ENCODE assay signal across 30 cellular contexts in the genomic region with DNA sequence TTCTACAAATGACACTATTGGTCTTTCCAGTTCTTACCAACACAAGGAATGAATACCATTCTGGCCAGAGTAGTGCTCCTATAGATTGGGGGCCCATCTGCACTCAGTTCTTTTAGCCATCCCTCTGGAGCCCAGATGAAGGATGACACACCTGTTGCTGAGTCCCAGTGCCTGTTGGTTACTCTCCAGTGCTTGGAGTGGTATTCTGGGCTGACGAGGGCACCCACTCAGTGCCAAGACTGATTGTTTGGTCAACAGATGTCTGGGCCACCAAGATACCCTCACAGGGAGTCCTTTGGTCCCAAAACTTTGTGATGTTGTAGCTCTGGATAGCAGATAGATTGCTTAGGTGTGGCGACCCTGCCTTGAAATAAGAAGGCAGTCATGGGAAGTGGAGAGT. TPM values are rescaled to one million over a fixed set of nuclear protein-coding genes. Genes with fewer than 3 reads are reported as not detected.
"Had no signal": no experiment of that assay in that cellular context is flagged by ENCODE, and none has a peak within 500 bp of the region (broad histone marks: within the 10 kb centered on the region; RNA-seq: fewer than 3 reads in every experiment).

No MANE protein-coding gene starts in this region.

- H3K9me3 Mint-ChIP-seq: activated CD4-positive, alpha-beta memory T cell treated with anti-CD3 and anti-CD28 coated beads for 36 hours; activated CD4-positive, alpha-beta T cell treated with anti-CD3 and anti-CD28 coated beads, Interleukin-2, amount 10 ng/mL, durations not matched to agents 24 days and 14 days; activated naive CD4-positive, alpha-beta T cell treated with anti-CD3 and anti-CD28 coated beads for 36 hours; activated naive CD4-positive, alpha-beta T cell treated with anti-CD3 and anti-CD28 coated beads, Interleukin-2, amount 50 U/mL, for 24 hours; activated naive CD8-positive, alpha-beta T cell treated with anti-CD3 and anti-CD28 coated beads for 36 hours; activated naive CD8-positive, alpha-beta T cell treated with anti-CD3 and anti-CD28 coated beads, Interleukin-2, amount 50 U/mL, for 24 hours; activated T-helper 1 cell treated with anti-CD3 and anti-CD28 coated beads, Interleukin-12 subunit alpha, Interleukin-12 subunit beta, Interleukin-2, Interleukin-4 antibody, amounts not matched to agents 30 ng/mL and 10 ng/mL and 1 ng/mL, durations not matched to agents 14 hours and 24 hours and 36 hours; activated T-helper 2 cell treated with anti-CD3 and anti-CD28 coated beads, Interferon-gamma antibody, Interleukin-2, Interleukin-4, amounts not matched to agents 10 μg/mL and 5 μg/mL and 100 μg/mL, durations not matched to agents 14 hours and 24 hours and 36 hours; brain; effector memory CD8-positive, alpha-beta T cell; T-helper 2 cell treated with Interferon-gamma antibody and Interleukin-4, amounts not matched to agents 5 μg/mL and 100 μg/mL, for 36 hours had no signal

- H3K4me1 Mint-ChIP-seq: activated CD4-positive, alpha-beta T cell treated with anti-CD3 and anti-CD28 coated beads for 36 hours; activated CD4-positive, alpha-beta T cell treated with anti-CD3 and anti-CD28 coated beads, Interleukin-2, amount 10 ng/mL, durations not matched to agents 24 days and 14 days; activated CD8-positive, alpha-beta memory T cell treated with anti-CD3 and anti-CD28 coated beads, Interleukin-2, amount 10 ng/mL, durations not matched to agents 7 days and 5 days; activated naive CD4-positive, alpha-beta T cell treated with anti-CD3 and anti-CD28 coated beads, Interleukin-2, amount 50 U/mL, for 24 hours; activated naive CD8-positive, alpha-beta T cell treated with anti-CD3 and anti-CD28 coated beads for 36 hours; activated naive CD8-positive, alpha-beta T cell treated with anti-CD3 and anti-CD28 coated beads, Interleukin-2, amount 50 U/mL, for 24 hours had no signal

- H3K9me3 ChIP-seq: adrenal gland, esophagus muscularis mucosa, gastrocnemius medialis had no signal

- DNase-seq: activated CD4-positive, alpha-beta memory T cell treated with anti-CD3 and anti-CD28 coated beads for 36 hours; activated CD4-positive, alpha-beta T cell treated with anti-CD3 and anti-CD28 coated beads for 36 hours; activated CD4-positive, CD25-positive, alpha-beta regulatory T cell; activated CD4-positive, CD25-positive, alpha-beta regulatory T cell treated with anti-CD3 and anti-CD28 coated beads, Interleukin-2, amount 50 U/mL, for 72 hours; activated CD8-positive, alpha-beta memory T cell treated with anti-CD3 and anti-CD28 coated beads, Interleukin-2, amount 50 U/mL, for 4 hours; activated CD8-positive, alpha-beta T cell treated with anti-CD3 and anti-CD28 coated beads, Interleukin-2, amount 10 ng/mL, durations not matched to agents 7 days and 5 days; activated effector memory CD4-positive, alpha-beta T cell treated with anti-CD3 and anti-CD28 coated beads, Interleukin-2, amount 50 U/mL, for 16 hours; activated naive CD4-positive, alpha-beta T cell treated with anti-CD3 and anti-CD28 coated beads for 36 hours; activated naive CD8-positive, alpha-beta T cell treated with anti-CD3 and anti-CD28 coated beads for 36 hours; activated naive CD8-positive, alpha-beta T cell treated with anti-CD3 and anti-CD28 coated beads, Interleukin-2, amount 50 U/mL, for 24 hours; activated T-cell treated with anti-CD3 and anti-CD28 coated beads, Interleukin-2, amount 50 U/mL, for 1 hour; aorta; cortex of kidney; effector CD4-positive, alpha-beta T cell; effector memory CD8-positive, alpha-beta T cell; foreskin keratinocyte; gastrocnemius medialis; glutamatergic neuron; T-helper 17 cell; T1000 had no signal

- H3K27ac Mint-ChIP-seq: activated CD4-positive, alpha-beta memory T cell treated with anti-CD3 and anti-CD28 coated beads for 36 hours; activated CD4-positive, alpha-beta T cell treated with anti-CD3 and anti-CD28 coated beads for 36 hours; activated CD4-positive, alpha-beta T cell treated with anti-CD3 and anti-CD28 coated beads, Interleukin-2, amount 10 ng/mL, durations not matched to agents 24 days and 14 days; activated CD8-positive, alpha-beta memory T cell treated with anti-CD3 and anti-CD28 coated beads, Interleukin-2, amount 10 ng/mL, durations not matched to agents 7 days and 5 days; activated CD8-positive, alpha-beta T cell treated with anti-CD3 and anti-CD28 coated beads, Interleukin-2, amount 10 ng/mL, durations not matched to agents 7 days and 5 days; activated naive CD4-positive, alpha-beta T cell treated with anti-CD3 and anti-CD28 coated beads for 36 hours; activated naive CD4-positive, alpha-beta T cell treated with anti-CD3 and anti-CD28 coated beads, Interleukin-2, amount 50 U/mL, for 24 hours; activated naive CD8-positive, alpha-beta T cell treated with anti-CD3 and anti-CD28 coated beads for 36 hours; activated naive CD8-positive, alpha-beta T cell treated with anti-CD3 and anti-CD28 coated beads, Interleukin-2, amount 50 U/mL, for 24 hours; activated T-helper 1 cell treated with anti-CD3 and anti-CD28 coated beads, Interleukin-12 subunit alpha, Interleukin-12 subunit beta, Interleukin-2, Interleukin-4 antibody, amounts not matched to agents 30 ng/mL and 10 ng/mL and 1 ng/mL, durations not matched to agents 14 hours and 24 hours and 36 hours; activated T-helper 2 cell treated with anti-CD3 and anti-CD28 coated beads, Interferon-gamma antibody, Interleukin-2, Interleukin-4, amounts not matched to agents 10 μg/mL and 5 μg/mL and 100 μg/mL, durations not matched to agents 14 hours and 24 hours and 36 hours; effector memory CD8-positive, alpha-beta T cell; T-helper 17 cell; T-helper 2 cell treated with Interferon-gamma antibody and Interleukin-4, amounts not matched to agents 5 μg/mL and 100 μg/mL, for 36 hours had no signal

- H3K27me3 ChIP-seq: adrenal gland, esophagus muscularis mucosa, foreskin keratinocyte, gastrocnemius medialis had no signal

- H3K36me3 Mint-ChIP-seq: activated CD4-positive, alpha-beta memory T cell treated with anti-CD3 and anti-CD28 coated beads for 36 hours; activated CD8-positive, alpha-beta memory T cell treated with anti-CD3 and anti-CD28 coated beads, Interleukin-2, amount 10 ng/mL, durations not matched to agents 7 days and 5 days; activated naive CD4-positive, alpha-beta T cell treated with anti-CD3 and anti-CD28 coated beads, Interleukin-2, amount 50 U/mL, for 24 hours; activated naive CD8-positive, alpha-beta T cell treated with anti-CD3 and anti-CD28 coated beads for 36 hours; brain had no signal

- H3K27ac ChIP-seq: adrenal gland, esophagus muscularis mucosa, foreskin keratinocyte, gastrocnemius medialis had no signal

- H3K4me3 Mint-ChIP-seq: activated CD4-positive, alpha-beta memory T cell treated with anti-CD3 and anti-CD28 coated beads for 36 hours; activated CD4-positive, alpha-beta T cell treated with anti-CD3 and anti-CD28 coated beads for 36 hours; activated CD4-positive, alpha-beta T cell treated with anti-CD3 and anti-CD28 coated beads, Interleukin-2, amount 10 ng/mL, durations not matched to agents 24 days and 14 days; activated CD8-positive, alpha-beta memory T cell treated with anti-CD3 and anti-CD28 coated beads, Interleukin-2, amount 10 ng/mL, durations not matched to agents 7 days and 5 days; activated CD8-positive, alpha-beta T cell treated with anti-CD3 and anti-CD28 coated beads, Interleukin-2, amount 10 ng/mL, durations not matched to agents 7 days and 5 days; activated naive CD4-positive, alpha-beta T cell treated with anti-CD3 and anti-CD28 coated beads for 36 hours; activated naive CD4-positive, alpha-beta T cell treated with anti-CD3 and anti-CD28 coated beads, Interleukin-2, amount 50 U/mL, for 24 hours; activated naive CD8-positive, alpha-beta T cell treated with anti-CD3 and anti-CD28 coated beads for 36 hours; activated naive CD8-positive, alpha-beta T cell treated with anti-CD3 and anti-CD28 coated beads, Interleukin-2, amount 50 U/mL, for 24 hours; activated T-helper 1 cell treated with anti-CD3 and anti-CD28 coated beads, Interleukin-12 subunit alpha, Interleukin-12 subunit beta, Interleukin-2, Interleukin-4 antibody, amounts not matched to agents 30 ng/mL and 10 ng/mL and 1 ng/mL, durations not matched to agents 14 hours and 24 hours and 36 hours; brain; effector memory CD8-positive, alpha-beta T cell; T-helper 17 cell; T-helper 2 cell treated with Interferon-gamma antibody and Interleukin-4, amounts not matched to agents 5 μg/mL and 100 μg/mL, for 36 hours had no signal

- H3K4me3 ChIP-seq: adrenal gland, esophagus muscularis mucosa, gastrocnemius medialis had no signal

- H3K4me1 ChIP-seq: adrenal gland, foreskin keratinocyte had no signal

- ATAC-seq: activated CD4-positive, alpha-beta T cell treated with anti-CD3 and anti-CD28 coated beads for 36 hours; activated CD8-positive, alpha-beta memory T cell treated with anti-CD3 and anti-CD28 coated beads, Interleukin-2, amount 10 ng/mL, durations not matched to agents 7 days and 5 days; activated CD8-positive, alpha-beta T cell treated with anti-CD3 and anti-CD28 coated beads, Interleukin-2, amount 10 ng/mL, durations not matched to agents 7 days and 5 days; effector memory CD8-positive, alpha-beta T cell; gastrocnemius medialis; T-helper 17 cell had no signal

- H3K27me3 Mint-ChIP-seq: activated CD4-positive, alpha-beta T cell treated with anti-CD3 and anti-CD28 coated beads, Interleukin-2, amount 10 ng/mL, durations not matched to agents 24 days and 14 days; activated naive CD8-positive, alpha-beta T cell treated with anti-CD3 and anti-CD28 coated beads for 36 hours had no signal

- H3K36me3 ChIP-seq: adrenal gland, esophagus muscularis mucosa, gastrocnemius medialis had no signal

RNA-seq across cellular contexts. Expression of gene ITGA8, which starts 23.7 kb away (rescaled TPM):
- total RNA-seq: activated CD4-positive, alpha-beta memory T cell treated with anti-CD3 and anti-CD28 coated beads for 36 hours; activated CD4-positive, alpha-beta T cell treated with anti-CD3 and anti-CD28 coated beads for 36 hours; activated CD4-positive, alpha-beta T cell treated with anti-CD3 and anti-CD28 coated beads, Interleukin-2, amount 10 ng/mL, durations not matched to agents 24 days and 14 days; activated CD8-positive, alpha-beta memory T cell treated with anti-CD3 and anti-CD28 coated beads for 36 hours; activated CD8-positive, alpha-beta memory T cell treated with anti-CD3 and anti-CD28 coated beads, Interleukin-2, amount 10 ng/mL, durations not matched to agents 7 days and 5 days; activated CD8-positive, alpha-beta T cell treated with anti-CD3 and anti-CD28 coated beads, Interleukin-2, amount 10 ng/mL, durations not matched to agents 7 days and 5 days; activated naive CD4-positive, alpha-beta T cell treated with anti-CD3 and anti-CD28 coated beads for 36 hours; activated naive CD8-positive, alpha-beta T cell treated with anti-CD3 and anti-CD28 coated beads for 36 hours; activated T-helper 1 cell treated with anti-CD3 and anti-CD28 coated beads, Interleukin-12 subunit alpha, Interleukin-12 subunit beta, Interleukin-2, Interleukin-4 antibody, amounts not matched to agents 30 ng/mL and 10 ng/mL and 1 ng/mL, durations not matched to agents 14 hours and 24 hours and 36 hours; activated T-helper 2 cell treated with anti-CD3 and anti-CD28 coated beads, Interferon-gamma antibody, Interleukin-2, Interleukin-4, amounts not matched to agents 10 μg/mL and 5 μg/mL and 100 μg/mL, durations not matched to agents 14 hours and 24 hours and 36 hours; foreskin keratinocyte; T-helper 17 cell had no signal
